ENCODE assay signal across 5 cellular contexts in genomic region chr6:13443978-13444377, GRCh38. TPM values are rescaled to one million over a fixed set of nuclear protein-coding genes. Genes with fewer than 3 reads are reported as not detected.
DNase-seq lines count a peak whose midpoint lies in the region; ATAC-seq and TF ChIP-seq lines count a peak whose summit lies in the region.
"Not testable (repeated sequence)": the region's sequence is repeated elsewhere in the genome, so short reads cannot be mapped to it uniquely, and the experiment has no call there.

No MANE protein-coding gene starts in this region.

- TF ChIP-seq POLR2A in transverse colon (IDR thresholded peaks at IDR 0.05), result not testable (repeated sequence)

- POLR2A ChIA-PET in HEK293 (lab: Yijun Ruan, JAX), result not testable (repeated sequence)

- peaks cover 13% of the 10 kb centered on the region for H3K4me1 ChIP-seq in HEK293 (ENCODE audit: control insufficient read depth, insufficient read depth, low read length)
- H3K4me1 ChIP-seq in transverse colon, result peaks cover 18 to 73% (median 37%) of the 10 kb centered on the region in 4 donors

- H3K27me3 ChIP-seq in transverse colon, result not testable (repeated sequence)

- WGBS in transverse colon (ENCODE audit: low coverage in 1 of 2), 2 donors, result 93 to 96% methylated on average over 5 to 6 of the region's 6 CpGs

- intact Hi-C loops in natural killer cell (cut with micrococcal nuclease); transverse colon (cut with DNase I; ENCODE audit: low total_unique reads): not testable (repeated sequence)

- not testable (repeated sequence) for TF ChIP-seq CTCF in HEK293 (tag by site-specific recombination; IDR thresholded peaks at IDR 0.05); coronary artery (IDR thresholded peaks at IDR 0.05); natural killer cell (IDR thresholded peaks at IDR 0.05); transverse colon (IDR thresholded peaks at IDR 0.05)

- not testable (repeated sequence) for ATAC-seq in natural killer cell

- not testable (repeated sequence) for TF ChIP-seq EP300 in transverse colon (IDR thresholded peaks at IDR 0.05; ENCODE audit: low read depth)

- H3K36me3 Mint-ChIP-seq in immature natural killer cell, result peaks cover 5 to 11% (median 7%) of the 10 kb centered on the region in 3 donors
- H3K36me3 Mint-ChIP-seq in natural killer cell, result not testable (repeated sequence)

- peak overlapping the region; percentile 67 to 88 (median 85) for H3K27ac Mint-ChIP-seq in immature natural killer cell
- peak overlapping the region; percentile 80 to 97 for H3K27ac Mint-ChIP-seq in natural killer cell

- CTCF ChIA-PET in HEK293 (lab: Yijun Ruan, JAX), result interaction anchor here (0.6 to 1.1 kb wide), 3 partner anchors 11 to 176 kb away, joined by 3 to 4 read pairs (median 4); partner anchors contain the start of gene SIRT5

- H3K27me3 Mint-ChIP-seq in immature natural killer cell (ENCODE audit: low read depth in 3 of 3); natural killer cell (ENCODE audit: low read depth in 2 of 2): not testable (repeated sequence)

- H3K27ac ChIP-seq in HEK293 (ENCODE audit: extremely low read depth, low read depth, low read length); coronary artery: not testable (repeated sequence)
- H3K27ac ChIP-seq in transverse colon, result peak overlapping the region; percentile 75 to 81 (median 78)

- H3K9me3 ChIP-seq in HEK293 (ENCODE audit: control insufficient read depth, insufficient read depth, low read depth, low read length); transverse colon: not testable (repeated sequence)

- H3K4me1 Mint-ChIP-seq in immature natural killer cell (peaks cover 84 to 98% of the 10 kb centered on the region in 2 donors), natural killer cell (peaks cover 77 to 79% of the 10 kb centered on the region in 2 donors)

- in situ Hi-C loops in transverse colon (cut with MboI; ENCODE audit: low pct_ligation_motif_present in 1 of 4, low pct_unique_long_range_greater_than_20kb in 1 of 4, low sequenced_read_pairs in 3 of 4), result not testable (repeated sequence)

- not testable (repeated sequence) for H3K9me3 Mint-ChIP-seq in immature natural killer cell, natural killer cell

- not testable (repeated sequence) for H3K36me3 ChIP-seq in HEK293 (ENCODE audit: control insufficient read depth in 2 of 2, insufficient read depth in 1 of 2, low read length in 2 of 2); transverse colon

- H3K4me3 ChIP-seq in HEK293 (ENCODE audit: low read depth, low read length); coronary artery; transverse colon: not testable (repeated sequence)

- DNase-seq in coronary artery (ENCODE audit: low spot score), result peak; percentile 2
- not testable (repeated sequence) for DNase-seq in immature natural killer cell, natural killer cell, transverse colon

- H3K4me3 Mint-ChIP-seq in immature natural killer cell, result peak overlapping the region in 4 of 5 donors; percentile 8 to 59 (median 53)
- H3K4me3 Mint-ChIP-seq in natural killer cell, result not testable (repeated sequence)

TF ChIP-seq in HEK293, 187 proteins besides CTCF, POLR2A, EP300 and RAD21:
- TF ChIP-seq ZNF146 (tag by site-specific recombination; IDR thresholded peaks at IDR 0.05) (peak; percentile 85), ZNF580 (tag by site-specific recombination; IDR thresholded peaks at IDR 0.05) (0 out of 2 replicates have a peak, but pooled peaks have one; percentile 46)

RNA-seq across cellular contexts. Expression of gene GFOD1, which starts 43.4 kb away (rescaled TPM):
- 10 to 100 TPM; 22.5 to 68.8 (median 49.3) TPM for polyA plus RNA-seq in immature natural killer cell
- total RNA-seq in natural killer cell (10 to 100 TPM; 59.7 to 74.5 (median 71.2) TPM), transverse colon (10 to 100 TPM in 3 of 4 donors, 1 to 10 TPM in 1; 8.4 to 36.7 (median 19.9) TPM)
